In the genomic region with DNA sequence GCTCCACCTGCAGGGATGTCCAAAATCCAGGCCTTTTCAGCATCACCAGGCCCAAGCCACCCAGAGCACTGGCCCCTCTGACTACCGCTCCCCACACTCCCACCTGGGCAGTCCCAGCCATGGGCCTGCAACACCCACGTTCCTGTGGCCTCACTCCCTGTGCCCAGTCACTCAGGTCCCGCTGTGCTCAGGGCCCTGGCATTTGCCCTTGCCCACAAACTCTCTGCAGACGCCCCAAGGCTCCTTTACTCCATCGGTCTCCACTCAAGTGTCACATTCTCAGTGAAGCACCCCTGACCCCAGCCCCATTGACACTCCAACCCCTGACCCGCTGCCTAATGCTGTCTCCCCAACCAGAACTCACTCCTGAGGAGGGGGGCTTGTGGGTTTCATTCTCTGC, we compare ENCODE assay signal across 22 cellular contexts. TPM values are rescaled to one million over a fixed set of nuclear protein-coding genes. Genes with fewer than 3 reads are reported as not detected.
DNase-seq lines count a peak whose midpoint lies in the region; ATAC-seq, FAIRE-seq and TF ChIP-seq lines count a peak whose summit lies in the region.
"Had no signal": no experiment of that assay in that cellular context is flagged by ENCODE, and none has a peak within 500 bp of the region (broad histone marks: within the 10 kb centered on the region; RNA-seq: fewer than 3 reads in every experiment).

No MANE protein-coding gene starts in this region.

- H3K4me1 ChIP-seq in pancreas: no peaks in the 10 kb centered on the region
- H3K4me1 ChIP-seq: HAP-1 had no signal

- H3K36me3 Mint-ChIP-seq in neural crest cell (ENCODE audit: low read depth): no peaks in the 10 kb centered on the region

- H3K27ac ChIP-seq in coronary artery (peak overlapping the region; percentile 88 to 90), substantia nigra (ENCODE audit: low read depth, low read length, poor library complexity, severe bottlenecking) (peak overlapping the region; percentile 49), WERI-Rb-1 (no peak overlapping the region), pancreas (no peak overlapping the region)

- DNase-seq in M059J (ENCODE audit: low read depth): peak; percentile 37
- DNase-seq in coronary artery (ENCODE audit: low spot score): peak; percentile 78
- DNase-seq in neural crest cell (ENCODE audit: low read depth, low spot score): no peak
- DNase-seq in substantia nigra (lab: John Stamatoyannopoulos, UW): no peak
- DNase-seq in WERI-Rb-1: no peak
- DNase-seq in NCI-H345 (lab: John Stamatoyannopoulos, UW): no peak
- no peak for DNase-seq in pancreas
- DNase-seq: activated CD4-positive, alpha-beta T cell treated with anti-CD3 and anti-CD28 coated beads, Interleukin-2, amount 10 ng/mL, durations not matched to agents 7 days and 5 days; activated CD8-positive, alpha-beta memory T cell treated with anti-CD3 and anti-CD28 coated beads, Interleukin-2, amount 50 U/mL, for 48 hours; activated naive CD4-positive, alpha-beta T cell; CD8-positive, alpha-beta T cell; DND-41; glutamatergic neuron; Karpas-422; NCI-H1417; NCI-H2171 treated with DMSO at 0.1 percent for 48 hours; stimulated activated CD4-positive, alpha-beta T cell treated with anti-CD3 and anti-CD28 coated beads, Interleukin-12 subunit alpha, Interleukin-12 subunit beta, amount 100 ng/mL, for 4 hours had no signal

- peaks cover 27% of the 10 kb centered on the region for H3K4me1 Mint-ChIP-seq in neural crest cell

- peaks cover 11% of the 10 kb centered on the region; the same call in 1 of the 2 replicates for H3K36me3 ChIP-seq in WERI-Rb-1
- H3K36me3 ChIP-seq in pancreas: no peaks in the 10 kb centered on the region

- FAIRE-seq in pancreas (lab: Jason Lieb, UNC): no peak
- FAIRE-seq: RCC 7860, urothelium cell line had no signal

- ATAC-seq in pancreas (no peak), GM21529 (IDR thresholded peaks at IDR 0.05; ENCODE audit: unreplicated experiment) (no peak)
- ATAC-seq: CD8-positive, alpha-beta T cell; stimulated activated memory B cell treated with anti-CD40 and anti-IgM and Interleukin-4, amounts not matched to agents 10 μg/mL and 1 μg/mL and 100 μg/mL, for 72 hours had no signal

- H3K4me3 Mint-ChIP-seq in neural crest cell: peak overlapping the region; percentile 2
- H3K4me3 Mint-ChIP-seq: activated CD4-positive, alpha-beta T cell treated with anti-CD3 and anti-CD28 coated beads, Interleukin-2, amount 10 ng/mL, durations not matched to agents 7 days and 5 days; CD8-positive, alpha-beta T cell; stimulated activated memory B cell treated with anti-CD40 and anti-IgM and Interleukin-4, amounts not matched to agents 10 μg/mL and 1 μg/mL and 100 μg/mL, for 72 hours had no signal

- no peaks in the 10 kb centered on the region for H3K9me3 Mint-ChIP-seq in neural crest cell
- H3K9me3 Mint-ChIP-seq: activated CD4-positive, alpha-beta T cell treated with anti-CD3 and anti-CD28 coated beads, Interleukin-2, amount 10 ng/mL, durations not matched to agents 7 days and 5 days; CD8-positive, alpha-beta T cell; stimulated activated memory B cell treated with anti-CD40 and anti-IgM and Interleukin-4, amounts not matched to agents 10 μg/mL and 1 μg/mL and 100 μg/mL, for 72 hours had no signal

- H3K27me3 Mint-ChIP-seq in neural crest cell (ENCODE audit: low read depth): no peaks in the 10 kb centered on the region
- H3K27me3 Mint-ChIP-seq: activated CD4-positive, alpha-beta T cell treated with anti-CD3 and anti-CD28 coated beads, Interleukin-2, amount 10 ng/mL, durations not matched to agents 7 days and 5 days; stimulated activated memory B cell treated with anti-CD40 and anti-IgM and Interleukin-4, amounts not matched to agents 10 μg/mL and 1 μg/mL and 100 μg/mL, for 72 hours had no signal

- peak overlapping the region; percentile 37 for H3K4me3 ChIP-seq in coronary artery
- no peak overlapping the region for H3K4me3 ChIP-seq in WERI-Rb-1 (ENCODE audit: low read depth, low read length)
- no peak overlapping the region for H3K4me3 ChIP-seq in pancreas
- H3K4me3 ChIP-seq: HAP-1 had no signal

- no peaks in the 10 kb centered on the region for H3K9me3 ChIP-seq in WERI-Rb-1 (ENCODE audit: severe bottlenecking)
- H3K9me3 ChIP-seq in pancreas: no peaks in the 10 kb centered on the region
- H3K9me3 ChIP-seq: HAP-1 had no signal

- intact Hi-C loops in pancreas (cut with DNase I): no loop called here

- WGBS in pancreas, 2 donors: 87 to 89% methylated on average over 6 of the region's 6 CpGs

- no peak overlapping the region for H3K27ac Mint-ChIP-seq in neural crest cell (ENCODE audit: unreplicated experiment)
- H3K27ac Mint-ChIP-seq: activated CD4-positive, alpha-beta T cell treated with anti-CD3 and anti-CD28 coated beads, Interleukin-2, amount 10 ng/mL, durations not matched to agents 7 days and 5 days; CD8-positive, alpha-beta T cell; stimulated activated memory B cell treated with anti-CD40 and anti-IgM and Interleukin-4, amounts not matched to agents 10 μg/mL and 1 μg/mL and 100 μg/mL, for 72 hours had no signal

- TF ChIP-seq CTCF in coronary artery (IDR thresholded peaks at IDR 0.05) (no peak), neural crest cell (conservative IDR thresholded peaks at IDR 0.05) (no peak), WERI-Rb-1 (IDR thresholded peaks at IDR 0.05; ENCODE audit: low read depth, low read length) (no peak), pancreas (IDR thresholded peaks at IDR 0.05) (no peak)

- H3K27me3 ChIP-seq in WERI-Rb-1 (ENCODE audit: insufficient read depth, low read depth, severe bottlenecking): no peaks in the 10 kb centered on the region
- no peaks in the 10 kb centered on the region for H3K27me3 ChIP-seq in pancreas

RNA-seq across cellular contexts. Expression of a gene that starts 23.6 kb away (rescaled TPM):
- total RNA-seq in M059J (2014; rRNA removed; shearing (Covaris generic)): 67.3 and 91.9 TPM in 2 replicates
- total RNA-seq in neural crest cell: 47.7 and 50.0 TPM in 2 replicates
- total RNA-seq in pancreas: 10 to 100 TPM; 19.2 to 28.3 (median 24.4) TPM
- 10 to 100 TPM; 48.4 to 62.5 TPM for polyA plus RNA-seq in pancreas

RNA-seq across cellular contexts. Expression of a gene that starts 29.2 kb away (rescaled TPM):
- 4.9 and 11.9 TPM in 2 replicates for total RNA-seq in M059J (2014; rRNA removed; shearing (Covaris generic))
- total RNA-seq in neural crest cell (46.5 TPM in 2 replicates), pancreas (10 to 100 TPM in 5 of 6 donors, 1 to 10 TPM in 1; 7.3 to 24.0 (median 11.2) TPM)
- 10 to 100 TPM; 54.1 to 56.3 TPM for polyA plus RNA-seq in pancreas

RNA-seq across cellular contexts. Expression of a gene that starts 36.9 kb away (rescaled TPM):
- total RNA-seq in M059J (2014; rRNA removed; shearing (Covaris generic)): 5.3 and 6.9 TPM in 2 replicates
- 41.5 and 45.4 TPM in 2 replicates for total RNA-seq in neural crest cell
- total RNA-seq in pancreas: 10 to 100 TPM in 5 of 6 donors, 1 to 10 TPM in 1; 8.6 to 16.4 (median 13.3) TPM
- 10 to 100 TPM; 18.9 to 25.2 TPM for polyA plus RNA-seq in pancreas

RNA-seq across cellular contexts. Expression of a gene that starts 48.0 kb away (rescaled TPM):
- 49.5 and 50.4 TPM in 2 replicates for total RNA-seq in M059J (2014; rRNA removed; shearing (Covaris generic))
- total RNA-seq in neural crest cell (79.1 and 85.6 TPM in 2 replicates), pancreas (1 to 10 TPM; 6.8 to 9.2 (median 7.8) TPM)
- 10 to 100 TPM; 17.1 to 17.3 TPM for polyA plus RNA-seq in pancreas

RNA-seq across cellular contexts. Expression of a gene that starts 48.2 kb away (rescaled TPM):
- total RNA-seq in M059J (2014; rRNA removed; shearing (Covaris generic)): 8.3 and 11.2 TPM in 2 replicates
- 35.8 and 36.7 TPM in 2 replicates for total RNA-seq in neural crest cell
- total RNA-seq in pancreas: 1 to 10 TPM; 2.8 to 4.7 (median 4.1) TPM
- 1 to 10 TPM; 4.1 to 5.3 TPM for polyA plus RNA-seq in pancreas

Comparison
In these comparisons a context has a peak if more than half of its experiments do, and no peak if none do; other contexts are left out.
1. DNase-seq: peak in M059J (single experiment) and coronary artery (single experiment); none in neural crest cell (single experiment), substantia nigra (0 of 49), WERI-Rb-1 (single experiment), NCI-H345 (single experiment) and pancreas (0 of 6).
2. H3K27ac ChIP-seq: peak in coronary artery (2 of 2) and substantia nigra (single experiment); none in WERI-Rb-1 (single experiment) and pancreas (0 of 4).